Comparison of ENCODE assay signal across 13 cellular contexts in genomic region chr1:169005776-169006175, GRCh38.
"Had no signal": no experiment of that assay in that cellular context is flagged by ENCODE, and none has a peak within 500 bp of the region (broad histone marks: within the 10 kb centered on the region; RNA-seq: fewer than 3 reads in every experiment).

No MANE protein-coding gene starts in this region.

- DNase-seq: cortex of kidney; effector memory CD4-positive, alpha-beta T cell; gastrocnemius medialis; glutamatergic neuron; mammary epithelial cell; mucosa of descending colon; naive thymus-derived CD8-positive, alpha-beta T cell; right cardiac atrium; stimulated activated CD4-positive, alpha-beta T cell treated with anti-CD3 and anti-CD28 coated beads, Interleukin-4, amount 100 ng/mL, for 1 hour; stimulated activated CD8-positive, alpha-beta memory T cell treated with anti-CD3 and anti-CD28 coated beads, Interleukin-4, amount 100 ng/mL, for 48 hours; stimulated activated naive CD8-positive, alpha-beta T cell treated with anti-CD3 and anti-CD28 coated beads, Interleukin-15, Interleukin-2, amounts not matched to agents 100 U/mL and 50 U/mL, for 24 hours; testis; upper lobe of right lung had no signal
